15 cellular contexts compared by ENCODE assay signal in the genomic region with DNA sequence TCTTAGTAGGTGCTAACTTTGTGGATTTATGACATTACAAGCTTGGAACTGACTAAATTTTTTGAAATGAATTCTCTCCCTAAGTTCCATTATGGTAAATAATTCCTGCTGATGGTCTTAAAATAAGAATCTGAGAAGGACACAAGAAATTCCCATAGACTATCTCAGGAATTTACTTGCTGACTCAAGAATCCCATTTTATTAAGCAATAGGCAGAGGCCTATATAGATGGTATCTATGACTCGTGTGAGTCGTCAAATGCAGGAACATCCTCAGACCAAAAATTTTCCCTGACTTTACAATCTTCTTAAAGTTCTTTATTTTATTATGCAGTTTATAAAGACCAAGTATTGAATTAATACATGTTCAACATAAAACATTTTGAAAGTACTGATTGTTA. TPM values are rescaled to one million over a fixed set of nuclear protein-coding genes. Genes with fewer than 3 reads are reported as not detected.
A peak's percentile ranks its signal among the peaks of the same experiment; 100 is the strongest.
DNase-seq lines count a peak whose midpoint lies in the region; ATAC-seq, FAIRE-seq and TF ChIP-seq lines count a peak whose summit lies in the region.
"Had no signal": no experiment of that assay in that cellular context is flagged by ENCODE, and none has a peak within 500 bp of the region (broad histone marks: within the 10 kb centered on the region; RNA-seq: fewer than 3 reads in every experiment).

No MANE protein-coding gene starts in this region.

- peak; percentile 72 for ATAC-seq in RWPE2 (ENCODE audit: low read depth)
- ATAC-seq in lower lobe of right lung: no peak
- no peak for ATAC-seq in gastroesophageal sphincter
- ATAC-seq: activated CD8-positive, alpha-beta T cell treated with anti-CD3 and anti-CD28 coated beads, Interleukin-2, amount 10 ng/mL, durations not matched to agents 7 days and 5 days; body of pancreas; left lobe of liver; natural killer cell had no signal

- no peak for TF ChIP-seq EP300 in gastroesophageal sphincter (IDR thresholded peaks at IDR 0.05)

- H3F3A ChIP-seq in GM23248 (ENCODE audit: insufficient read depth): no peaks in the 10 kb centered on the region

- no peak for TF ChIP-seq POLR2A in gastroesophageal sphincter (IDR thresholded peaks at IDR 0.05)

- WGBS in GM23248 (ENCODE audit: low coverage in 1 of 2, low lambda C conversion rate in 2 of 2, missing lambda C conversion rate in 2 of 2), 2 experiments: 1 to 3% methylated on average over 2 of the region's 2 CpGs
- WGBS in gastroesophageal sphincter (ENCODE audit: low coverage in 1 of 2), 2 donors: 60 to 74% methylated on average over 2 of the region's 2 CpGs

- no peaks in the 10 kb centered on the region for H3K79me2 ChIP-seq in GM23248 (ENCODE audit: insufficient read depth)
- H3K79me2 ChIP-seq: hepatocyte had no signal

- FAIRE-seq in frontal cortex (lab: Jason Lieb, UNC): no peak

- no peaks in the 10 kb centered on the region for H3K9me2 ChIP-seq in GM23248 (ENCODE audit: insufficient read depth)

- H3K4me1 ChIP-seq in GM23248 (ENCODE audit: insufficient read depth) (peaks cover 18% of the 10 kb centered on the region), RWPE2 (ENCODE audit: insufficient read depth, poor library complexity, severe bottlenecking) (peaks cover 9% of the 10 kb centered on the region), lower lobe of right lung (no peaks in the 10 kb centered on the region), gastroesophageal sphincter (no peaks in the 10 kb centered on the region)

- H3K4me3 ChIP-seq in GM23248 (no peak overlapping the region), RWPE2 (ENCODE audit: severe bottlenecking) (no peak overlapping the region), lower lobe of right lung (no peak overlapping the region), gastroesophageal sphincter (no peak overlapping the region)
- H3K4me3 ChIP-seq: body of pancreas, hepatocyte had no signal

- H3K9ac ChIP-seq in GM23248: peak overlapping the region; percentile 49

- peak overlapping the region; percentile 76 for H2AFZ ChIP-seq in GM23248
- H2AFZ ChIP-seq: hepatocyte had no signal

- no peaks in the 10 kb centered on the region for H3K36me3 ChIP-seq in GM23248 (ENCODE audit: low read depth)
- no peaks in the 10 kb centered on the region for H3K36me3 ChIP-seq in RWPE2 (ENCODE audit: low read depth)
- H3K36me3 ChIP-seq in lower lobe of right lung: no peaks in the 10 kb centered on the region
- H3K36me3 ChIP-seq in gastroesophageal sphincter: no peaks in the 10 kb centered on the region
- H3K36me3 ChIP-seq: WERI-Rb-1 had no signal

- TF ChIP-seq CTCF in RWPE2 (IDR thresholded peaks at IDR 0.05; ENCODE audit: poor library complexity, severe bottlenecking) (no peak), lower lobe of right lung (IDR thresholded peaks at IDR 0.05) (no peak), gastroesophageal sphincter (IDR thresholded peaks at IDR 0.05) (no peak)

- intact Hi-C loops in lower lobe of right lung (cut with DNase I): no loop called here

- in situ Hi-C loops in GM23248 (cut with MboI): no loop called here

- peak overlapping the region; percentile 77 for H3K27ac ChIP-seq in GM23248
- H3K27ac ChIP-seq in RWPE2 (ENCODE audit: poor library complexity, severe bottlenecking): no peak overlapping the region
- no peak overlapping the region for H3K27ac ChIP-seq in lower lobe of right lung
- H3K27ac ChIP-seq in gastroesophageal sphincter: no peak overlapping the region
- H3K27ac ChIP-seq: body of pancreas, hepatocyte, WERI-Rb-1 had no signal

- no peaks in the 10 kb centered on the region for H3K27me3 ChIP-seq in GM23248 (replicated peaks; ENCODE audit: insufficient read depth)
- H3K27me3 ChIP-seq in RWPE2 (ENCODE audit: insufficient read depth, poor library complexity, severe bottlenecking): no peaks in the 10 kb centered on the region
- no peaks in the 10 kb centered on the region for H3K27me3 ChIP-seq in lower lobe of right lung (ENCODE audit: low read depth)
- no peaks in the 10 kb centered on the region for H3K27me3 ChIP-seq in gastroesophageal sphincter
- H3K27me3 ChIP-seq: body of pancreas, hepatocyte had no signal

- H3K9me3 ChIP-seq in GM23248 (ENCODE audit: low read depth) (no peaks in the 10 kb centered on the region), RWPE2 (ENCODE audit: severe bottlenecking) (no peaks in the 10 kb centered on the region), lower lobe of right lung (no peaks in the 10 kb centered on the region), gastroesophageal sphincter (no peaks in the 10 kb centered on the region)
- H3K9me3 ChIP-seq: body of pancreas had no signal

- DNase-seq in GM23248 (peak; percentile 79), RWPE2 (ENCODE audit: low spot score) (no peak), fibroblast of peridontal ligament (ENCODE audit: extremely low read depth) (peak; percentile 86), renal cortical epithelial cell (ENCODE audit: low read depth) (peak; percentile 65), lower lobe of right lung (no peak), frontal cortex (ENCODE audit: low spot score in 2 of 2) (no peak), T1000 (lab: John Stamatoyannopoulos, UW) (no peak)
- DNase-seq: activated CD8-positive, alpha-beta T cell treated with anti-CD3 and anti-CD28 coated beads, Interleukin-2, amount 10 ng/mL, durations not matched to agents 7 days and 5 days; body of pancreas; endodermal cell; natural killer cell; WERI-Rb-1 had no signal

- H4K20me1 ChIP-seq in GM23248 (ENCODE audit: insufficient read depth): no peaks in the 10 kb centered on the region

- peak overlapping the region; percentile 31 for H3K4me2 ChIP-seq in GM23248 (ENCODE audit: unreplicated experiment)
- H3K4me2 ChIP-seq: hepatocyte had no signal

RNA-seq across cellular contexts. Expression of a gene that starts 30.7 kb away (rescaled TPM):
- total RNA-seq in GM23248 (2014; rRNA removed; shearing (Covaris generic)): 36.6 and 60.7 TPM in 2 replicates
- 36.4 and 41.9 TPM in 2 replicates for polyA plus RNA-seq in GM23248 (2016; fragmentation: Nextera tagmentation; extraction: Ambion mirVana)
- total RNA-seq in renal cortical epithelial cell (11.3 and 94.7 TPM in 2 replicates), lower lobe of right lung (29.7 TPM), frontal cortex (22.0 TPM), gastroesophageal sphincter (10 to 100 TPM; 27.4 to 59.4 (median 40.4) TPM)

Comparison
In these comparisons a context has a peak if more than half of its experiments do, and no peak if none do; other contexts are left out.
1. DNase-seq: peak in GM23248 (single experiment), fibroblast of peridontal ligament (single experiment) and renal cortical epithelial cell (single experiment); none in RWPE2 (single experiment), lower lobe of right lung (single experiment), frontal cortex (0 of 2) and T1000 (single experiment).